ENCODE assay signal across 8 cellular contexts in genomic region chr22:39013923-39014722, GRCh38. TPM values are rescaled to one million over a fixed set of nuclear protein-coding genes. Genes with fewer than 3 reads are reported as not detected.
DNase-seq lines count a peak whose midpoint lies in the region; ATAC-seq and TF ChIP-seq lines count a peak whose summit lies in the region.

TSS of gene APOBEC3C (plus strand) at chr22:39014257. CDS start at chr22:39014363, 106 bp downstream.

- H3K36me3 ChIP-seq in BLaER1 treated with 17β-estradiol and CSF1 and Interleukin-3, amounts not matched to agents 10 nM and 100 nM: peaks cover 0 to 19% (median 7%) of the 10 kb centered on the region in 11 experiments; a peak in 9 of 22 replicates
- no peaks in the 10 kb centered on the region for H3K36me3 ChIP-seq in vagina

- H3K4me3 ChIP-seq in BLaER1 treated with 17β-estradiol and CSF1 and Interleukin-3, amounts not matched to agents 10 nM and 100 nM: peak within 1 kb of the TSS; percentile 58 to 74 (median 64)
- H3K4me3 ChIP-seq in vagina: peak within 1 kb of the TSS; percentile 51 to 67

- H3K27ac ChIP-seq in BLaER1 treated with 17β-estradiol and CSF1 and Interleukin-3, amounts not matched to agents 10 nM and 100 nM: peak within 1 kb of the TSS; percentile 38 to 86 (median 72)
- H3K27ac ChIP-seq in vagina: peak within 1 kb of the TSS; percentile 84

- H3K4me2 ChIP-seq in BLaER1 treated with 17β-estradiol and CSF1 and Interleukin-3, amounts not matched to agents 10 nM and 100 nM: peak within 1 kb of the TSS; percentile 77 to 96 (median 89)

- H3K9me3 ChIP-seq in BLaER1 treated with 17β-estradiol and CSF1 and Interleukin-3, amounts not matched to agents 10 nM and 100 nM (replicated peaks in 1 of 11): no peaks in the 10 kb centered on the region
- H3K9me3 ChIP-seq in vagina: no peaks in the 10 kb centered on the region

- peak in 1 of 2 donors; percentile 57 for TF ChIP-seq POLR2A in vagina (IDR thresholded peaks at IDR 0.05)

- no peak for TF ChIP-seq CTCF in vagina (IDR thresholded peaks at IDR 0.05)

- DNase-seq in HS-27A (ENCODE audit: low read depth) (peak; percentile 36), SW480 (ENCODE audit: low spot score) (peak; percentile 83), left cardiac atrium (peak; percentile 83), renal cortical epithelial cell (ENCODE audit: low read depth) (peak; percentile 79), vagina (ENCODE audit: extremely low spot score in 2 of 2) (peak in 1 of 2 donors; percentile 93)
- DNase-seq in activated naive CD8-positive, alpha-beta T cell treated with anti-CD3 and anti-CD28 coated beads, Interleukin-2, amount 50 U/mL, for 16 hours (ENCODE audit: low read depth, low spot score): peak; percentile 41

- intact Hi-C loops in left cardiac atrium (cut with DNase I) (no loop called here), vagina (cut with DNase I) (loop anchor here (10.0 kb wide), 1 partner anchor 111 kb away; no protein-coding TSS in a partner anchor)

- ATAC-seq in GM19395 (IDR thresholded peaks at IDR 0.05; ENCODE audit: unreplicated experiment) (peak; percentile 90), left cardiac atrium (peak; percentile 97)

- peak within 1 kb of the TSS; percentile 69 to 84 (median 79) for H3K9ac ChIP-seq in BLaER1 treated with 17β-estradiol and CSF1 and Interleukin-3, amounts not matched to agents 10 nM and 100 nM

- peaks cover 24 to 47% (median 35%) of the 10 kb centered on the region in 10 experiments for H3K4me1 ChIP-seq in BLaER1 treated with 17β-estradiol and CSF1 and Interleukin-3, amounts not matched to agents 10 nM and 100 nM
- peaks cover 18% of the 10 kb centered on the region for H3K4me1 ChIP-seq in vagina

- no peaks in the 10 kb centered on the region; a peak in 1 of 22 replicates for H4K20me1 ChIP-seq in BLaER1 treated with 17β-estradiol and CSF1 and Interleukin-3, amounts not matched to agents 10 nM and 100 nM

- H3K27me3 ChIP-seq in BLaER1 treated with 17β-estradiol and CSF1 and Interleukin-3, amounts not matched to agents 10 nM and 100 nM: no peaks in the 10 kb centered on the region
- no peaks in the 10 kb centered on the region for H3K27me3 ChIP-seq in vagina

RNA-seq across cellular contexts. Expression of gene APOBEC3C, which starts in this region (rescaled TPM):
- total RNA-seq in left cardiac atrium (10 to 100 TPM; 24.1 to 28.1 TPM), renal cortical epithelial cell (8.0 TPM in 2 replicates), vagina (16.2 TPM)
